ENCODE assay signal across 14 cellular contexts in the genomic region with DNA sequence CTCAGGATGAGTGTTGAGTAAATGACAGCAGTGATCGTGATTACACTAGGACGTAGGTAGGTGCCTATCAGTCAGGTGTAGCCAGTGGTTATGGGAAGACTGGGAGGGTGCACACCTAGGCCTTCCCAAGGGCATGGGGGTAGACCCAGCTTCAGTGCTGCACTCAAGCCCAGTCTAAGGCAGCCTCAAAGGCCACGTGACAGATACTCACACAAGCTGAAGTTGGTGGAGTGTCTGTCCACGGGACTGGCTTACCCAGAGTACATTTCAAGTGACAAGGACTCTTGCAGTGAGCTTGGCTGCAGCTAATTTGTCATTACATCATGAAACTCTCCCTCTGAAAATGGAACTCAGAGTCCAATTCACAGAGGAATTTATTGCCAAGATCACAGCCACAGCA.
DNase-seq lines count a peak whose midpoint lies in the region; ATAC-seq and TF ChIP-seq lines count a peak whose summit lies in the region.
"Had no signal": no experiment of that assay in that cellular context is flagged by ENCODE, and none has a peak within 500 bp of the region (broad histone marks: within the 10 kb centered on the region; RNA-seq: fewer than 3 reads in every experiment).

No MANE protein-coding gene starts in this region.

- H3K4me3 ChIP-seq in WERI-Rb-1 (ENCODE audit: low read depth, low read length) (no peak overlapping the region), left lung (no peak overlapping the region)
- H3K4me3 ChIP-seq: BLaER1 treated with 17β-estradiol and CSF1 and Interleukin-3, amounts not matched to agents 10 nM and 100 nM had no signal

- H3K27me3 ChIP-seq in WERI-Rb-1 (ENCODE audit: insufficient read depth, low read depth, severe bottlenecking), result no peaks in the 10 kb centered on the region
- H3K27me3 ChIP-seq in left lung, result no peaks in the 10 kb centered on the region
- H3K27me3 ChIP-seq: BLaER1 treated with 17β-estradiol and CSF1 and Interleukin-3, amounts not matched to agents 10 nM and 100 nM had no signal

- H3K36me3 ChIP-seq in WERI-Rb-1, result no peaks in the 10 kb centered on the region
- H3K36me3 ChIP-seq in left lung, result no peaks in the 10 kb centered on the region
- H3K36me3 ChIP-seq: BLaER1 treated with 17β-estradiol and CSF1 and Interleukin-3, amounts not matched to agents 10 nM and 100 nM had no signal

- H3K9me3 ChIP-seq in WERI-Rb-1 (ENCODE audit: severe bottlenecking) (no peaks in the 10 kb centered on the region), left lung (no peaks in the 10 kb centered on the region)

- H3K4me1 ChIP-seq in left lung, result no peaks in the 10 kb centered on the region

- TF ChIP-seq CTCF in WERI-Rb-1 (IDR thresholded peaks at IDR 0.05; ENCODE audit: low read depth, low read length) (no peak), left lung (IDR thresholded peaks at IDR 0.05) (no peak)

- intact Hi-C loops in left lung (cut with DNase I), result no loop called here

- ATAC-seq in left lung, result peak; percentile 86
- no peak for ATAC-seq in GM18858 (IDR thresholded peaks at IDR 0.05; ENCODE audit: unreplicated experiment)
- ATAC-seq in HG02973 (IDR thresholded peaks at IDR 0.05; ENCODE audit: unreplicated experiment), result no peak
- no peak for ATAC-seq in GM21529 (IDR thresholded peaks at IDR 0.05; ENCODE audit: unreplicated experiment)

- DNase-seq in NCI-H82 (lab: John Stamatoyannopoulos, UW) (peak; percentile 86), NCI-H82 treated with DMSO at 0.1 percent for 48 hours (lab: John Stamatoyannopoulos, UW; ENCODE audit: unreplicated experiment) (no peak), WERI-Rb-1 (no peak), left lung (no peak), occipital lobe (lab: John Stamatoyannopoulos, UW) (no peak)
- DNase-seq: 8988T; CD8-positive, alpha-beta memory T cell; COR-L47; H9 had no signal

- H3K27ac ChIP-seq in WERI-Rb-1, result 0 out of 2 replicates have a peak overlapping the region, but pooled peaks have one; percentile 5
- H3K27ac ChIP-seq in left lung, result no peak overlapping the region
- H3K27ac ChIP-seq: BLaER1 treated with 17β-estradiol and CSF1 and Interleukin-3, amounts not matched to agents 10 nM and 100 nM; HL-60 had no signal
